2 cellular contexts compared by ENCODE assay signal in the genomic region with DNA sequence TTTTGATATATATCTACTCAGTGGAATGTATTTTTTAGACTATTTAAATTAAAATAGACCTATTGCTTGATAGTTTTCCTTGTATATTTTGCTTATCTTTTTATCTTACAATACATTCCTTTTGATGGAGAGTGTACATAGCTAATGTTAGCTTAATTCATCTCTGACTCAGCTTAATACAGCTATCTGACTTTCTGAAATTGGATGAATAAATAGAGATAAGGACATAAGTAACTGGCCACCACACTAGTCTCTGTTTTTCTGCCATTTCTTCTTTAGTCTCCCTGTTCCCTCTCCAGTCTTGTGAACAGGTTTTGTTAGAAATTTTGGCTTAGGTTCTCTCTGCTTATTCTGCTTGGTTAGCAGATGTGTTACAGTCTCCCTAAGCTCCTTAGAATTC.
TF ChIP-seq lines count a peak whose summit lies in the region.

No MANE protein-coding gene starts in this region.

TF ChIP-seq in A549, 52 proteins besides CTCF, POLR2A, EP300 and RAD21:
- TF ChIP-seq, protein P1, sequence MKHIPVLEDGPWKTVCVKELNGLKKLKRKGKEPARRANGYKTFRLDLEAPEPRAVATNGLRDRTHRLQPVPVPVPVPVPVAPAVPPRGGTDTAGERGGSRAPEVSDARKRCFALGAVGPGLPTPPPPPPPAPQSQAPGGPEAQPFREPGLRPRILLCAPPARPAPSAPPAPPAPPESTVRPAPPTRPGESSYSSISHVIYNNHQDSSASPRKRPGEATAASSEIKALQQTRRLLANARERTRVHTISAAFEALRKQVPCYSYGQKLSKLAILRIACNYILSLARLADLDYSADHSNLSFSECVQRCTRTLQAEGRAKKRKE (CRISPR knock-in tag; IDR thresholded peaks at IDR 0.05; ENCODE audit: low read depth) = no peak
- TF ChIP-seq GATA3 (IDR thresholded peaks at IDR 0.05; ENCODE audit: borderline replicate concordance) (peak; percentile 58; the same call in 1 of the 2 replicates), RARB (CRISPR knock-in tag; IDR thresholded peaks at IDR 0.05) (no peak), JUNB (IDR thresholded peaks at IDR 0.05) (no peak), MAFK (IDR thresholded peaks at IDR 0.05; ENCODE audit: partially characterized antibody) (peak; percentile 1)
TF ChIP-seq in A549: peak in this region for 2.

TF ChIP-seq in IMR-90, 13 proteins besides CTCF, POLR2A, EP300 and RAD21:
- TF ChIP-seq MAFK (IDR thresholded peaks at IDR 0.05; ENCODE audit: low read depth, low read length) (0 out of 2 replicates have a peak, but pooled peaks have one; percentile 30), RFX5 (IDR thresholded peaks at IDR 0.05; ENCODE audit: low read depth, low read length) (no peak), BHLHE40 (IDR thresholded peaks at IDR 0.05; ENCODE audit: low read depth, low read length) (no peak)
